ENCODE assay signal across 33 cellular contexts in genomic region chr4:171727185-171727584, GRCh38.
DNase-seq lines count a peak whose midpoint lies in the region; ATAC-seq, FAIRE-seq and TF ChIP-seq lines count a peak whose summit lies in the region.
"Had no signal": no experiment of that assay in that cellular context is flagged by ENCODE, and none has a peak within 500 bp of the region (broad histone marks: within the 10 kb centered on the region; RNA-seq: fewer than 3 reads in every experiment).

No MANE protein-coding gene starts in this region.

- H3K9me1 ChIP-seq in K562 (ENCODE audit: control insufficient read depth, insufficient read depth, low read length), result no peaks in the 10 kb centered on the region

- no peak overlapping the region for H3K9ac ChIP-seq in SK-N-SH
- no peak overlapping the region for H3K9ac ChIP-seq in K562 (ENCODE audit: insufficient read depth in 1 of 2, low read depth in 2 of 2, low read length in 2 of 2)
- H3K9ac ChIP-seq: BLaER1; BLaER1 treated with 17β-estradiol and CSF1 and Interleukin-3, amounts not matched to agents 10 nM and 100 nM had no signal

- TF ChIP-seq EP300 in SK-N-SH (IDR thresholded peaks at IDR 0.05; ENCODE audit: borderline replicate concordance in 1 of 2, low read depth in 1 of 2, low read length in 1 of 2) (no peak), K562 (IDR thresholded peaks at IDR 0.05; ENCODE audit: low read length) (no peak)

- WGBS in SK-N-SH (ENCODE audit: low lambda C conversion rate), result 0% methylated on average over 1 of the region's 1 CpG
- WGBS in K562 (ENCODE audit: insufficient coverage, low coverage, missing lambda C conversion rate), result 0% methylated on average over 1 of the region's 1 CpG

- no peak for FAIRE-seq in K562 (lab: Jason Lieb, UNC)
- FAIRE-seq: A204.1, A549, D721Med had no signal

- no peak for DNase-seq in SK-N-SH
- no peak for DNase-seq in K562 (ENCODE audit: extremely low read depth in 1 of 4, low spot score in 3 of 4)
- DNase-seq in inferior parietal cortex (ENCODE audit: extremely low spot score), result no peak
- DNase-seq in NCI-H82 (lab: John Stamatoyannopoulos, UW), result no peak
- DNase-seq: 8988T; ACHN; AML-193; BE2C; C1 segment of cervical spinal cord; Caco-2; Calu3; CD4-positive, alpha-beta memory T cell; CD4-positive, alpha-beta T cell; CD4-positive, CD25-positive, alpha-beta regulatory T cell; CD8-positive, alpha-beta memory T cell; CD8-positive, alpha-beta T cell; COR-L47; DMS 273 treated with DMSO at 0.1 percent for 48 hours; DMS153; DMS53; DMS79; DMS79 treated with DMSO at 0.1 percent for 48 hours; DND-41; EL had no signal

- H3K79me2 ChIP-seq in SK-N-SH (ENCODE audit: insufficient read depth) (no peaks in the 10 kb centered on the region), K562 (ENCODE audit: control insufficient read depth, insufficient read depth, low read length) (no peaks in the 10 kb centered on the region)

- TF ChIP-seq RAD21 in SK-N-SH (IDR thresholded peaks at IDR 0.05; ENCODE audit: low read length), result no peak
- TF ChIP-seq RAD21 in K562 (CRISPR knock-in tag; conservative IDR thresholded peaks at IDR 0.05 in 1 of 2, IDR thresholded peaks at IDR 0.05 in 1 of 2), result no peak

- H3K36me3 ChIP-seq in SK-N-SH (replicated peaks in 1 of 2; ENCODE audit: control insufficient read depth in 1 of 2, insufficient read depth in 2 of 2, low read length in 1 of 2) (no peaks in the 10 kb centered on the region), HEK293 (ENCODE audit: control insufficient read depth in 2 of 2, insufficient read depth in 1 of 2, low read length in 2 of 2) (no peaks in the 10 kb centered on the region), K562 (ENCODE audit: control insufficient read depth, insufficient read depth, low read length) (no peaks in the 10 kb centered on the region)
- H3K36me3 ChIP-seq: BE2C; BLaER1; BLaER1 treated with 17β-estradiol and CSF1 and Interleukin-3, amounts not matched to agents 10 nM and 100 nM had no signal

- in situ Hi-C loops in K562 (cut with MboI), result no loop called here

- H3K27ac ChIP-seq in SK-N-SH (ENCODE audit: low read depth in 2 of 2, low read length in 1 of 2) (no peak overlapping the region), HEK293 (ENCODE audit: extremely low read depth, low read depth, low read length) (no peak overlapping the region), K562 (ENCODE audit: extremely low read depth, low read depth, low read length) (no peak overlapping the region)
- H3K27ac ChIP-seq: 22Rv1; A549; BLaER1; BLaER1 treated with 17β-estradiol and CSF1 and Interleukin-3, amounts not matched to agents 10 nM and 100 nM; C4-2B had no signal

- no peaks in the 10 kb centered on the region for H3K27me3 ChIP-seq in SK-N-SH (ENCODE audit: insufficient read depth)
- no peaks in the 10 kb centered on the region for H3K27me3 ChIP-seq in K562 (ENCODE audit: control insufficient read depth in 2 of 2, insufficient read depth in 2 of 2, low read length in 2 of 2)
- H3K27me3 ChIP-seq: BE2C; BLaER1; BLaER1 treated with 17β-estradiol and CSF1 and Interleukin-3, amounts not matched to agents 10 nM and 100 nM had no signal

- H3K4me1 ChIP-seq in SK-N-SH (ENCODE audit: control insufficient read depth in 1 of 2, insufficient read depth in 2 of 2, low read depth in 1 of 2, low read length in 1 of 2) (no peaks in the 10 kb centered on the region), HEK293 (ENCODE audit: control insufficient read depth, insufficient read depth, low read length) (no peaks in the 10 kb centered on the region), K562 (replicated peaks in 1 of 2; ENCODE audit: control insufficient read depth in 2 of 2, insufficient read depth in 2 of 2, low read length in 2 of 2) (no peaks in the 10 kb centered on the region)
- H3K4me1 ChIP-seq: A549; BE2C; BLaER1; BLaER1 treated with 17β-estradiol and CSF1 and Interleukin-3, amounts not matched to agents 10 nM and 100 nM; Caco-2 had no signal

- BruUV-seq in K562 (replicated peaks; lab: Mats Ljungman, UMichigan), result no TSS peak

- ATAC-seq in SK-N-SH treated with all-trans-retinoic acid at 6 μM for 48 hours (no peak), K562 (no peak)
- ATAC-seq: A549; CD8-positive, alpha-beta T cell had no signal

- H4K20me1 ChIP-seq in SK-N-SH (ENCODE audit: insufficient read depth) (no peaks in the 10 kb centered on the region), K562 (replicated peaks; ENCODE audit: control insufficient read depth, insufficient read depth, low read length) (no peaks in the 10 kb centered on the region)
- H4K20me1 ChIP-seq: BLaER1; BLaER1 treated with 17β-estradiol and CSF1 and Interleukin-3, amounts not matched to agents 10 nM and 100 nM had no signal

- no peaks in the 10 kb centered on the region for H3F3A ChIP-seq in SK-N-SH (replicated peaks; ENCODE audit: insufficient read depth)

- no peak overlapping the region for H2AFZ ChIP-seq in SK-N-SH (ENCODE audit: low read depth)
- no peak overlapping the region for H2AFZ ChIP-seq in K562 (ENCODE audit: low read depth, low read length)

- intact Hi-C loops in K562 (cut with micrococcal nuclease), result no loop called here

- no peak overlapping the region for H3K4me3 ChIP-seq in SK-N-SH (ENCODE audit: low read depth in 2 of 2, low read length in 1 of 2)
- H3K4me3 ChIP-seq in HEK293 (ENCODE audit: low read depth, low read length), result no peak overlapping the region
- no peak overlapping the region for H3K4me3 ChIP-seq in K562
- H3K4me3 ChIP-seq: A549; BLaER1; BLaER1 treated with 17β-estradiol and CSF1 and Interleukin-3, amounts not matched to agents 10 nM and 100 nM had no signal

- no peak overlapping the region for H3K4me2 ChIP-seq in SK-N-SH
- no peak overlapping the region for H3K4me2 ChIP-seq in K562 (ENCODE audit: insufficient read depth, low read length)
- H3K4me2 ChIP-seq: A549; BLaER1; BLaER1 treated with 17β-estradiol and CSF1 and Interleukin-3, amounts not matched to agents 10 nM and 100 nM had no signal

- no peak for TF ChIP-seq CTCF in SK-N-SH (IDR thresholded peaks at IDR 0.05)
- TF ChIP-seq CTCF in HEK293 (tag by site-specific recombination; IDR thresholded peaks at IDR 0.05), result no peak
- TF ChIP-seq CTCF in K562 (IDR thresholded peaks at IDR 0.05 in 2 of 3, conservative IDR thresholded peaks at IDR 0.05 in 1 of 3; ENCODE audit: insufficient read depth in 2 of 3, low read depth in 1 of 3, low read length in 3 of 3), result no peak

- no peak for TF ChIP-seq POLR2A in K562 (conservative IDR thresholded peaks at IDR 0.05)

- CTCF ChIA-PET in SK-N-SH (lab: Yijun Ruan, JAX) (no interaction called here), HEK293 (lab: Yijun Ruan, JAX) (no interaction called here), K562 (lab: Yijun Ruan, JAX; ENCODE audit: low intra/inter-chr PET ratio) (no interaction called here)

- H3K9me3 ChIP-seq in SK-N-SH (no peaks in the 10 kb centered on the region), HEK293 (ENCODE audit: control insufficient read depth, insufficient read depth, low read depth, low read length) (no peaks in the 10 kb centered on the region), K562 (replicated peaks; ENCODE audit: control insufficient read depth, insufficient read depth, low read depth, low read length) (0 out of 2 replicates have a peak, but pooled peaks cover 1% of the 10 kb centered on the region)
- H3K9me3 ChIP-seq: A549, BE2C had no signal

- POLR2A ChIA-PET in SK-N-SH (lab: Yijun Ruan, JAX) (no interaction called here), HEK293 (lab: Yijun Ruan, JAX) (no interaction called here), K562 (lab: Yijun Ruan, JAX) (no interaction called here)

- H3K9me2 ChIP-seq in SK-N-SH, result no peaks in the 10 kb centered on the region

TF ChIP-seq in SK-N-SH treated with all-trans-retinoic acid at 6 μM for 48 hours, 23 proteins besides CTCF, POLR2A, EP300 and RAD21 (continues in another document):
- TF ChIP-seq ZNF8 (CRISPR knock-in tag; IDR thresholded peaks at IDR 0.05), result peak; percentile 21; the same call in 1 of the 2 replicates

TF ChIP-seq in SK-N-SH, 30 proteins besides CTCF, POLR2A, EP300 and RAD21 (continues in another document):
- no peak for TF ChIP-seq RXRA (IDR thresholded peaks at IDR 0.05; ENCODE audit: borderline replicate concordance, low read depth)
- no peak for TF ChIP-seq RCOR1 (IDR thresholded peaks at IDR 0.05; ENCODE audit: low read length)
- TF ChIP-seq JUND (IDR thresholded peaks at IDR 0.05), result no peak
- no peak for TF ChIP-seq POLR2AphosphoS5 (IDR thresholded peaks at IDR 0.05; ENCODE audit: low read depth, low read length)
- TF ChIP-seq SIN3A (IDR thresholded peaks at IDR 0.05; ENCODE audit: borderline replicate concordance, low read depth, low read length), result no peak
- no peak for TF ChIP-seq ELF1 (IDR thresholded peaks at IDR 0.05)
- TF ChIP-seq MAX (IDR thresholded peaks at IDR 0.05; ENCODE audit: low read depth), result no peak

TF ChIP-seq in HEK293, 187 proteins besides CTCF, POLR2A, EP300 and RAD21:
- TF ChIP-seq ZNF366 (tag by site-specific recombination; conservative IDR thresholded peaks at IDR 0.05) (no peak), ZNF146 (tag by site-specific recombination; IDR thresholded peaks at IDR 0.05) (peak; percentile 35; the same call in 1 of the 2 replicates)

TF ChIP-seq in K562, 482 proteins besides CTCF, POLR2A, EP300 and RAD21 (continues in another document):
- TF ChIP-seq FOXK2 (conservative IDR thresholded peaks at IDR 0.05 in 1 of 2, IDR thresholded peaks at IDR 0.05 in 1 of 2; ENCODE audit: low read depth in 2 of 2), result no peak
- TF ChIP-seq SFPQ (IDR thresholded peaks at IDR 0.05; ENCODE audit: low read depth, low read length), result no peak
- peak; percentile 67 for TF ChIP-seq ZNF146 (CRISPR knock-in tag; IDR thresholded peaks at IDR 0.05; ENCODE audit: unreplicated experiment)
- TF ChIP-seq FOXA1 (IDR thresholded peaks at IDR 0.05; ENCODE audit: borderline replicate concordance), result no peak
- TF ChIP-seq RBM25 (IDR thresholded peaks at IDR 0.05; ENCODE audit: low read depth, low read length, severe bottlenecking), result peak; percentile 52
- TF ChIP-seq ZNF699 (CRISPR knock-in tag; IDR thresholded peaks at IDR 0.05; ENCODE audit: insufficient replicate concordance), result no peak
- TF ChIP-seq RCOR1 (IDR thresholded peaks at IDR 0.05; ENCODE audit: borderline replicate concordance in 1 of 2, low read depth in 2 of 2, low read length in 2 of 2), result no peak
